ENCODE assay signal across 21 cellular contexts in the genomic region with DNA sequence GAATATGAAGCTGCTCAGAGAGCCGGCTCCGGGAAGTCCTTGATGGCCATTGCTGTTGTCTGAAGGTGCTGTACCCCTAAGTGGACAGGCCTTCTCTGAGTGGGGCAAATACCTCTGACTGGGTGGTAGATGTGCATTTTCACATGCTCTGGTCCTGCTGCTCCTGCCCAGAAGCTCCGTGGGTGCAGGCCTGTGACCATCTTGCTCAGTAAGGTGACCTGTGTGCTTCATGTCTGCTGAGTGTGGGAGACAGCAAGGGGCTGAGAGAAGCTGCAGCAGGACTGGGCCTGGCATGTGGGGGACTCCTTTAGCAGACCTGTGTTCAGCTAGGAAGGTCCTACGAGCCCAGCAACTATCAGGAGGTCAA. TPM values are rescaled to one million over a fixed set of nuclear protein-coding genes. Genes with fewer than 3 reads are reported as not detected.
DNase-seq lines count a peak whose midpoint lies in the region; ATAC-seq and TF ChIP-seq lines count a peak whose summit lies in the region.
"Had no signal": no experiment of that assay in that cellular context is flagged by ENCODE, and none has a peak within 500 bp of the region (broad histone marks: within the 10 kb centered on the region; RNA-seq: fewer than 3 reads in every experiment).

No MANE protein-coding gene starts in this region.

- H3K27me3 Mint-ChIP-seq in activated naive CD8-positive, alpha-beta T cell treated with anti-CD3 and anti-CD28 coated beads, Interleukin-2, amount 50 U/mL, for 24 hours = no peaks in the 10 kb centered on the region
- H3K27me3 Mint-ChIP-seq: activated CD4-positive, alpha-beta memory T cell treated with anti-CD3 and anti-CD28 coated beads, Interleukin-2, amount 10 ng/mL, durations not matched to agents 7 days and 5 days; activated naive CD8-positive, alpha-beta T cell; T-cell had no signal

- H3K79me1 ChIP-seq in neuronal stem cell (ENCODE audit: low read depth, low read length) = peaks cover 16% of the 10 kb centered on the region

- H3K4me3 ChIP-seq in right atrium auricular region (no peak overlapping the region), neuronal stem cell (ENCODE audit: low read length in 2 of 2) (no peak overlapping the region), uterus (no peak overlapping the region)
- H3K4me3 ChIP-seq: HAP-1, pancreas had no signal

- H3K36me3 Mint-ChIP-seq in activated naive CD8-positive, alpha-beta T cell treated with anti-CD3 and anti-CD28 coated beads, Interleukin-2, amount 50 U/mL, for 24 hours (ENCODE audit: low read depth) = peaks cover 19% of the 10 kb centered on the region

- H3K4me2 ChIP-seq in neuronal stem cell (ENCODE audit: insufficient read depth, low read length, poor library complexity, severe bottlenecking) = no peak overlapping the region

- TF ChIP-seq POLR2A in uterus (IDR thresholded peaks at IDR 0.05) = no peak

- H3K36me3 ChIP-seq in right atrium auricular region = peaks cover 23% of the 10 kb centered on the region
- peaks cover 17 to 32% of the 10 kb centered on the region in 2 donors for H3K36me3 ChIP-seq in neuronal stem cell (replicated peaks in 1 of 2; ENCODE audit: control insufficient read depth in 2 of 2, insufficient read depth in 2 of 2, low read length in 2 of 2)
- no peaks in the 10 kb centered on the region for H3K36me3 ChIP-seq in uterus

- H2BK15ac ChIP-seq in neuronal stem cell (ENCODE audit: low read length) = no peak overlapping the region

- no peak overlapping the region for H4K91ac ChIP-seq in neuronal stem cell (ENCODE audit: low read depth, low read length, poor library complexity)

- peak overlapping the region; percentile 35; the same call in 1 of the 2 replicates for H3K27ac ChIP-seq in 22Rv1
- H3K27ac ChIP-seq in right atrium auricular region = peak overlapping the region; percentile 77 to 88
- H3K27ac ChIP-seq in neuronal stem cell (replicated peaks; ENCODE audit: low read length) = no peak overlapping the region
- H3K27ac ChIP-seq in uterus = peak overlapping the region in 1 of 2 donors; percentile 43

- no peak overlapping the region for H3K18ac ChIP-seq in neuronal stem cell (ENCODE audit: low read length)

- peak overlapping the region; percentile 27 for H3K27ac Mint-ChIP-seq in activated naive CD8-positive, alpha-beta T cell treated with anti-CD3 and anti-CD28 coated beads, Interleukin-2, amount 50 U/mL, for 24 hours
- H3K27ac Mint-ChIP-seq: activated CD4-positive, alpha-beta memory T cell treated with anti-CD3 and anti-CD28 coated beads, Interleukin-2, amount 10 ng/mL, durations not matched to agents 7 days and 5 days; activated naive CD8-positive, alpha-beta T cell; T-cell; WTC11 had no signal

- H2BK5ac ChIP-seq in neuronal stem cell (ENCODE audit: low read length) = no peak overlapping the region

- intact Hi-C loops in uterus (cut with DNase I; ENCODE audit: low total_unique reads) = no loop called here

- no peak overlapping the region for H2BK120ac ChIP-seq in neuronal stem cell (ENCODE audit: low read depth, low read length)

- no peak overlapping the region for H4K8ac ChIP-seq in neuronal stem cell (ENCODE audit: low read depth, low read length)

- H3K4ac ChIP-seq in neuronal stem cell (ENCODE audit: low read length) = no peak overlapping the region

- no peaks in the 10 kb centered on the region for H3K9me3 Mint-ChIP-seq in activated naive CD8-positive, alpha-beta T cell treated with anti-CD3 and anti-CD28 coated beads, Interleukin-2, amount 50 U/mL, for 24 hours
- H3K9me3 Mint-ChIP-seq: activated CD4-positive, alpha-beta memory T cell treated with anti-CD3 and anti-CD28 coated beads, Interleukin-2, amount 10 ng/mL, durations not matched to agents 7 days and 5 days; activated T-cell treated with anti-CD3 and anti-CD28 coated beads, Interleukin-2, amount 50 U/mL, for 4 hours; CD4-positive, CD25-positive, alpha-beta regulatory T cell; T-cell; WTC11 had no signal

- H3K27me3 ChIP-seq in right atrium auricular region (no peaks in the 10 kb centered on the region), neuronal stem cell (ENCODE audit: control insufficient read depth in 3 of 3, insufficient read depth in 3 of 3, low read depth in 1 of 3, low read length in 3 of 3) (no peaks in the 10 kb centered on the region), uterus (no peaks in the 10 kb centered on the region)
- H3K27me3 ChIP-seq: pancreas had no signal

- no peak for DNase-seq in activated naive CD8-positive, alpha-beta T cell treated with anti-CD3 and anti-CD28 coated beads, Interleukin-2, amount 50 U/mL, for 24 hours
- DNase-seq in right atrium auricular region (ENCODE audit: low spot score) (no peak), neuronal stem cell (ENCODE audit: low spot score) (no peak), uterus (no peak), NCI-H226 (no peak), NCI-H69 (lab: John Stamatoyannopoulos, UW) (no peak)
- DNase-seq: activated CD4-positive, alpha-beta memory T cell treated with anti-CD3 and anti-CD28 coated beads, Interleukin-2, amount 10 ng/mL, durations not matched to agents 7 days and 5 days; activated T-cell treated with anti-CD3 and anti-CD28 coated beads, Interleukin-2, amount 50 U/mL, for 4 hours; CD4-positive, CD25-positive, alpha-beta regulatory T cell; effector CD8-positive, alpha-beta T cell; kidney; NCI-H1417; stimulated activated CD4-positive, alpha-beta T cell treated with anti-CD3 and anti-CD28 coated beads, Interleukin-12 subunit alpha, Interleukin-12 subunit beta, amount 100 ng/mL, for 4 hours; stimulated activated naive CD4-positive, alpha-beta T cell; T-cell had no signal

- no peaks in the 10 kb centered on the region for H3K9me3 ChIP-seq in right atrium auricular region
- H3K9me3 ChIP-seq in neuronal stem cell (replicated peaks in 1 of 2; ENCODE audit: control insufficient read depth in 2 of 2, insufficient read depth in 1 of 2, low read depth in 1 of 2, low read length in 2 of 2) = no peaks in the 10 kb centered on the region
- no peaks in the 10 kb centered on the region for H3K9me3 ChIP-seq in uterus
- H3K9me3 ChIP-seq: HAP-1, pancreas had no signal

- H3K4me1 ChIP-seq in right atrium auricular region (peaks cover 0 to 65% of the 10 kb centered on the region in 2 donors), neuronal stem cell (ENCODE audit: control insufficient read depth in 2 of 2, insufficient read depth in 1 of 2, low read depth in 1 of 2, low read length in 2 of 2) (peaks cover 6 to 17% of the 10 kb centered on the region in 2 donors), uterus (peaks cover 3 to 7% of the 10 kb centered on the region in 2 donors)

- no peak overlapping the region for H2AFZ ChIP-seq in neuronal stem cell (ENCODE audit: low read length)

- no peak overlapping the region for H3K23ac ChIP-seq in neuronal stem cell (ENCODE audit: low read depth, low read length, poor library complexity)

- no peak for ATAC-seq in activated naive CD8-positive, alpha-beta T cell treated with anti-CD3 and anti-CD28 coated beads, Interleukin-2, amount 50 U/mL, for 24 hours
- ATAC-seq in HG03432 (IDR thresholded peaks at IDR 0.05; ENCODE audit: unreplicated experiment) = no peak
- ATAC-seq: activated T-cell treated with anti-CD3 and anti-CD28 coated beads, Interleukin-2, amount 50 U/mL, for 4 hours; T-cell had no signal

- no peak overlapping the region for H3K14ac ChIP-seq in neuronal stem cell (ENCODE audit: low read length)

- peak overlapping the region; percentile 34 for H3K9ac ChIP-seq in neuronal stem cell (ENCODE audit: low read depth, low read length, poor library complexity)

- no CpG with 5 or more reads among the region's 4 CpGs for WGBS in neuronal stem cell (ENCODE audit: extremely low coverage in 2 of 2, insufficient read length in 2 of 2, insufficient replicate concordance in 1 of 2), 2 donors

- TF ChIP-seq CTCF in 22Rv1 (IDR thresholded peaks at IDR 0.05) (no peak), right atrium auricular region (IDR thresholded peaks at IDR 0.05) (no peak), uterus (IDR thresholded peaks at IDR 0.05) (no peak)

- H3K4me3 Mint-ChIP-seq in activated naive CD8-positive, alpha-beta T cell treated with anti-CD3 and anti-CD28 coated beads, Interleukin-2, amount 50 U/mL, for 24 hours = no peak overlapping the region
- H3K4me3 Mint-ChIP-seq: activated CD4-positive, alpha-beta memory T cell treated with anti-CD3 and anti-CD28 coated beads, Interleukin-2, amount 10 ng/mL, durations not matched to agents 7 days and 5 days; activated naive CD8-positive, alpha-beta T cell; activated T-cell treated with anti-CD3 and anti-CD28 coated beads, Interleukin-2, amount 50 U/mL, for 4 hours; T-cell; WTC11 had no signal

- H2BK12ac ChIP-seq in neuronal stem cell (ENCODE audit: low read length) = no peak overlapping the region

- no peak overlapping the region for H2AK5ac ChIP-seq in neuronal stem cell (ENCODE audit: low read depth, low read length)

- H3K4me1 Mint-ChIP-seq in activated naive CD8-positive, alpha-beta T cell treated with anti-CD3 and anti-CD28 coated beads, Interleukin-2, amount 50 U/mL, for 24 hours = peaks cover 23% of the 10 kb centered on the region

RNA-seq across cellular contexts. Expression of a gene that starts 5.0 kb away (rescaled TPM):
- total RNA-seq in right atrium auricular region (1 to 10 TPM; 5.0 to 6.1 TPM), uterus (1 to 10 TPM; 2.4 to 9.2 (median 3.5) TPM)
- polyA plus RNA-seq in neuronal stem cell (2013, experiment 1 of 2) = 9.3 TPM
- polyA plus RNA-seq in neuronal stem cell (2013, experiment 2 of 2) = 9.3 TPM

RNA-seq across cellular contexts. Expression of a gene that starts 25.9 kb away (rescaled TPM):
- 100 to 1,000 TPM in 1 of 2 donors, 10 to 100 TPM in 1; 40.2 to 117 TPM for total RNA-seq in right atrium auricular region
- polyA plus RNA-seq in neuronal stem cell (2013, experiment 1 of 2) = 37.2 TPM
- polyA plus RNA-seq in neuronal stem cell (2013, experiment 2 of 2) = 37.0 TPM
- total RNA-seq in uterus = 100 to 1,000 TPM in 2 of 4 donors, 10 to 100 TPM in 2; 37.6 to 118 (median 88.0) TPM
